Comparison of ENCODE assay signal across 26 cellular contexts in genomic region chr6:14775528-14775927, GRCh38.
DNase-seq lines count a peak whose midpoint lies in the region; ATAC-seq and TF ChIP-seq lines count a peak whose summit lies in the region.
"Had no signal": no experiment of that assay in that cellular context is flagged by ENCODE, and none has a peak within 500 bp of the region (broad histone marks: within the 10 kb centered on the region; RNA-seq: fewer than 3 reads in every experiment).

No MANE protein-coding gene starts in this region.

- CTCF ChIA-PET in activated CD4-positive, alpha-beta T cell treated with anti-CD3 and anti-CD28 coated beads for 36 hours (lab: Charles Lee): no interaction called here

- TF ChIP-seq CTCF in right lobe of liver (IDR thresholded peaks at IDR 0.05) (no peak), body of pancreas (IDR thresholded peaks at IDR 0.05) (no peak)

- H3K27me3 Mint-ChIP-seq in activated CD4-positive, alpha-beta T cell treated with anti-CD3 and anti-CD28 coated beads for 36 hours: no peaks in the 10 kb centered on the region
- H3K27me3 Mint-ChIP-seq: activated T-helper 17 cell treated with anti-CD3 and anti-CD28 coated beads, Interleukin-2, amount 50 U/mL, for 72 hours had no signal

- no peaks in the 10 kb centered on the region for H3K36me3 Mint-ChIP-seq in activated CD4-positive, alpha-beta T cell treated with anti-CD3 and anti-CD28 coated beads for 36 hours (ENCODE audit: low read depth)
- H3K36me3 Mint-ChIP-seq: CD4-positive, alpha-beta memory T cell; immature natural killer cell had no signal

- H3K4me1 ChIP-seq in right lobe of liver (peaks cover 0 to 8% (median 0%) of the 10 kb centered on the region in 4 donors), body of pancreas (no peaks in the 10 kb centered on the region)
- H3K4me1 ChIP-seq: breast epithelium, Peyer's patch, psoas muscle, sigmoid colon, tibial nerve had no signal

- TF ChIP-seq POLR2A in right lobe of liver (IDR thresholded peaks at IDR 0.05) (no peak), body of pancreas (IDR thresholded peaks at IDR 0.05) (no peak)

- H3K27ac ChIP-seq in right lobe of liver: no peak overlapping the region
- H3K27ac ChIP-seq in body of pancreas: no peak overlapping the region
- H3K27ac ChIP-seq: breast epithelium, Peyer's patch, psoas muscle, sigmoid colon, tibial nerve had no signal

- no peak overlapping the region for H3K4me3 Mint-ChIP-seq in activated CD4-positive, alpha-beta T cell treated with anti-CD3 and anti-CD28 coated beads for 36 hours
- H3K4me3 Mint-ChIP-seq: activated T-helper 17 cell treated with anti-CD3 and anti-CD28 coated beads, Interleukin-2, amount 50 U/mL, for 72 hours; CD4-positive, alpha-beta memory T cell; immature natural killer cell; nephron had no signal

- no peaks in the 10 kb centered on the region for H3K9me3 Mint-ChIP-seq in activated CD4-positive, alpha-beta T cell treated with anti-CD3 and anti-CD28 coated beads for 36 hours (ENCODE audit: low read depth)
- H3K9me3 Mint-ChIP-seq: activated T-helper 17 cell treated with anti-CD3 and anti-CD28 coated beads, Interleukin-2, amount 50 U/mL, for 72 hours; immature natural killer cell had no signal

- H3K27me3 ChIP-seq in right lobe of liver: no peaks in the 10 kb centered on the region
- H3K27me3 ChIP-seq in body of pancreas: no peaks in the 10 kb centered on the region
- H3K27me3 ChIP-seq: breast epithelium, Peyer's patch, sigmoid colon, tibial nerve had no signal

- peak; percentile 66 for ATAC-seq in activated CD4-positive, alpha-beta T cell treated with anti-CD3 and anti-CD28 coated beads for 36 hours
- ATAC-seq in right lobe of liver (peak; percentile 75 to 91 (median 80)), body of pancreas (no peak)
- ATAC-seq: activated T-helper 17 cell treated with anti-CD3 and anti-CD28 coated beads, Interleukin-2, amount 50 U/mL, for 72 hours; psoas muscle had no signal

- H3K36me3 ChIP-seq in right lobe of liver (no peaks in the 10 kb centered on the region), body of pancreas (replicated peaks in 1 of 2; ENCODE audit: insufficient read depth in 1 of 2, low read depth in 2 of 2) (no peaks in the 10 kb centered on the region)
- H3K36me3 ChIP-seq: breast epithelium, Peyer's patch, sigmoid colon, tibial nerve had no signal

- intact Hi-C loops in activated CD4-positive, alpha-beta T cell treated with anti-CD3 and anti-CD28 coated beads for 36 hours (cut with DNase I, micrococcal nuclease): no loop called here
- intact Hi-C loops in right lobe of liver (cut with DNase I) (no loop called here), body of pancreas (cut with DNase I) (no loop called here)

- H3K9me3 ChIP-seq in right lobe of liver: no peaks in the 10 kb centered on the region
- H3K9me3 ChIP-seq in body of pancreas: no peaks in the 10 kb centered on the region
- H3K9me3 ChIP-seq: breast epithelium, Peyer's patch, psoas muscle, sigmoid colon had no signal

- no peak for DNase-seq in activated CD4-positive, alpha-beta T cell treated with anti-CD3 and anti-CD28 coated beads for 36 hours
- no peak for DNase-seq in activated CD4-positive, alpha-beta T cell treated with anti-CD3 and anti-CD28 coated beads, Interleukin-2, amount 50 U/mL, for 1 hour
- DNase-seq in NCI-H2029 (lab: John Stamatoyannopoulos, UW) (peak; percentile 76), NCI-H510A treated with DMSO at 0.1 percent for 48 hours (lab: John Stamatoyannopoulos, UW) (peak; percentile 32), right lobe of liver (no peak), body of pancreas (no peak), Kasumi-1 (lab: John Stamatoyannopoulos, UW) (no peak), NCI-H2227 treated with DMSO at 0.1 percent for 48 hours (lab: John Stamatoyannopoulos, UW) (no peak)
- DNase-seq: amygdala; CD4-positive, alpha-beta memory T cell; hypothalamus; immature natural killer cell; left cardiac atrium; NCI-H1694 treated with DMSO at 0.1 percent for 48 hours; Peyer's patch; psoas muscle; SHP77; sigmoid colon; stimulated activated CD4-positive, alpha-beta T cell treated with anti-CD3 and anti-CD28 coated beads, Interleukin-12 subunit alpha, Interleukin-12 subunit beta, amount 100 ng/mL, for 4 hours; stimulated activated CD4-positive, alpha-beta T cell treated with anti-CD3 and anti-CD28 coated beads, Interleukin-4, amount 100 ng/mL, for 1 hour; T-helper 2 cell had no signal

- H3K4me1 Mint-ChIP-seq in activated CD4-positive, alpha-beta T cell treated with anti-CD3 and anti-CD28 coated beads for 36 hours: no peaks in the 10 kb centered on the region
- H3K4me1 Mint-ChIP-seq: activated T-helper 17 cell treated with anti-CD3 and anti-CD28 coated beads, Interleukin-2, amount 50 U/mL, for 72 hours; CD4-positive, alpha-beta memory T cell; immature natural killer cell had no signal

- WGBS in right lobe of liver (ENCODE audit: insufficient coverage, low coverage, low lambda C conversion rate, missing lambda C conversion rate): 50% methylated on average over 1 of the region's 1 CpG
- WGBS in body of pancreas, 2 donors: 24 to 44% methylated on average over 1 of the region's 1 CpG

- peak overlapping the region; percentile 26 for H3K27ac Mint-ChIP-seq in activated CD4-positive, alpha-beta T cell treated with anti-CD3 and anti-CD28 coated beads for 36 hours
- H3K27ac Mint-ChIP-seq: activated naive CD4-positive, alpha-beta T cell treated with anti-CD3 and anti-CD28 coated beads, Interleukin-2, amount 50 U/mL, for 72 hours; activated T-helper 17 cell treated with anti-CD3 and anti-CD28 coated beads, Interleukin-2, amount 50 U/mL, for 72 hours; CD4-positive, alpha-beta memory T cell; immature natural killer cell; nephron had no signal

- POLR2A ChIA-PET in activated CD4-positive, alpha-beta T cell treated with anti-CD3 and anti-CD28 coated beads for 36 hours (lab: Charles Lee): no interaction called here

- H3K4me3 ChIP-seq in right lobe of liver: no peak overlapping the region
- no peak overlapping the region for H3K4me3 ChIP-seq in body of pancreas
- H3K4me3 ChIP-seq: breast epithelium, Peyer's patch, psoas muscle, sigmoid colon, tibial nerve had no signal

Comparison
In these comparisons a context has a peak if more than half of its experiments do, and no peak if none do; other contexts are left out.
1. DNase-seq: peak in NCI-H2029 (single experiment) and NCI-H510A treated with DMSO at 0.1 percent for 48 hours (single experiment); none in activated CD4-positive, alpha-beta T cell treated with anti-CD3 and anti-CD28 coated beads for 36 hours (single experiment), activated CD4-positive, alpha-beta T cell treated with anti-CD3 and anti-CD28 coated beads, Interleukin-2, amount 50 U/mL, for 1 hour (single experiment), right lobe of liver (0 of 3), body of pancreas (0 of 4), Kasumi-1 (0 of 2) and NCI-H2227 treated with DMSO at 0.1 percent for 48 hours (single experiment).